In the genomic region with DNA sequence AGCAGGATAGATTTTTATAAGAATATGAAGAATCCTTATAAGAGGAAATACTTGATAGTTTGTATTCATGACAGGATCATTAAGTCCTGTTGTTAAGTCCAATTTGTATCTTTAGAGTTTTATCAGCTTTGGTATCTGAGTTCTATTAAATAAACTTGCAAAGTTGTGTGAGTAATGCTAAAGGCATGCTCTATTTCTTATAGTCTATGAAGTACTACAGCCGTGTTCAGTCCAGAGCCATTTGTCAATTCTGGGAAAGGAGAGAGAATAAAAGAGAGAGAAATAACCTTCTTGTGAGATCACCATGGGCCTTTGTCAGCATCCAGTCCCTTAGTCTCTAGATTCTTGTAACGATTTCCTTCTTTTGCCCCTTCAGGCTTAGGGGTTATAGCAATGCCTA, we compare ENCODE assay signal across 21 cellular contexts.
"Had no signal": no experiment of that assay in that cellular context is flagged by ENCODE, and none has a peak within 500 bp of the region (broad histone marks: within the 10 kb centered on the region; RNA-seq: fewer than 3 reads in every experiment).

No MANE protein-coding gene starts in this region.

- H3K4me3 ChIP-seq: gastrocnemius medialis, left ventricle myocardium inferior, neural progenitor cell, skin epidermis, tibial artery had no signal

- ATAC-seq: activated CD8-positive, alpha-beta T cell treated with anti-CD3 and anti-CD28 coated beads for 36 hours; esophagus mucosa; gastrocnemius medialis; right cardiac atrium; stimulated activated naive CD8-positive, alpha-beta T cell treated with anti-CD3 and anti-CD28 coated beads, Interleukin-15, Interleukin-2, amounts not matched to agents 100 U/mL and 50 U/mL, for 24 hours had no signal

- DNase-seq: activated B cell treated with CpG ODN at 0.5 μM for 24 hours; activated CD4-positive, alpha-beta T cell treated with anti-CD3 and anti-CD28 coated beads for 48 hours; activated CD8-positive, alpha-beta T cell treated with anti-CD3 and anti-CD28 coated beads for 36 hours; activated naive CD4-positive, alpha-beta T cell treated with Interleukin-2 at 50 U/mL for 16 hours; activated naive CD8-positive, alpha-beta T cell treated with anti-CD3 and anti-CD28 coated beads, Interleukin-2, amount 10 ng/mL, durations not matched to agents 7 days and 5 days; activated T-cell treated with anti-CD3 and anti-CD28 coated beads, Interleukin-2, amount 50 U/mL, for 24 hours; amygdala; cerebellar nuclear complex; effector CD8-positive, alpha-beta T cell; gastrocnemius medialis; head of caudate nucleus; kidney; left ventricle myocardium inferior; naive B cell; right cardiac atrium; stimulated activated naive CD8-positive, alpha-beta T cell treated with anti-CD3 and anti-CD28 coated beads, Interleukin-15, Interleukin-2, amounts not matched to agents 100 U/mL and 50 U/mL, for 24 hours; substantia nigra; tibial artery had no signal
